In the genomic region with DNA sequence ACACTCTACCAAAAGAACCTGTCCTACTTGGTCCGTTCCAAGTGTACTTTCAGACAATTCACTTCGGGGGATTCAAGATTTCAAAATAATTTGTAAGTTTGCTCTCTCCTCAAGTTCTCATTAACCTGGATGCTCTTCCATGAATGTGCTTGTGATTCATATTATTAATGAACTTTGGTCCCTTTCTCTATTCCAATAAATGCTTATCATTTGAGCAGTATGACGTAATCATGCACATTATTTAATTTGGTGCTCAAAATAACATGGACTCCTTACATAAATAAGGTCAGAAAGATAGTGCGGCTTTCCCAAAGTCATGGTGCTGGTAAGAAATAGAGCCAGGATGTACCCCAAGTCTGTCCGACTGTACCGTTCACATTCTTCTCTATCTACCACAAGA, we compare ENCODE assay signal across 2 cellular contexts.
TF ChIP-seq lines count a peak whose summit lies in the region.

No MANE protein-coding gene starts in this region.

TF ChIP-seq in HEK293, 187 proteins besides CTCF, POLR2A, EP300 and RAD21:
- TF ChIP-seq ATF2 (tag by site-specific recombination; IDR thresholded peaks at IDR 0.05; ENCODE audit: low read depth) (peak; percentile 33; the same call in 1 of the 2 replicates), ZNF600 (tag by site-specific recombination; IDR thresholded peaks at IDR 0.05) (no peak)

TF ChIP-seq in K562, 482 proteins besides CTCF, POLR2A, EP300 and RAD21:
- peak; percentile 53; the same call in 1 of the 2 replicates for TF ChIP-seq ATF3 (IDR thresholded peaks at IDR 0.05)
- no peak for TF ChIP-seq ATF3 (CRISPR knock-in tag; conservative IDR thresholded peaks at IDR 0.05)
- TF ChIP-seq, protein P1, sequence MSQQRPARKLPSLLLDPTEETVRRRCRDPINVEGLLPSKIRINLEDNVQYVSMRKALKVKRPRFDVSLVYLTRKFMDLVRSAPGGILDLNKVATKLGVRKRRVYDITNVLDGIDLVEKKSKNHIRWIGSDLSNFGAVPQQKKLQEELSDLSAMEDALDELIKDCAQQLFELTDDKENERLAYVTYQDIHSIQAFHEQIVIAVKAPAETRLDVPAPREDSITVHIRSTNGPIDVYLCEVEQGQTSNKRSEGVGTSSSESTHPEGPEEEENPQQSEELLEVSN (IDR thresholded peaks at IDR 0.05; ENCODE audit: borderline replicate concordance in 1 of 2, extremely low read depth in 1 of 2, insufficient read depth in 1 of 2, insufficient read length in 1 of 2, low read depth in 1 of 2, low read length in 1 of 2, poor library complexity in 1 of 2, severe bottlenecking in 1 of 2), result no peak
- no peak for TF ChIP-seq CEBPG (CRISPR knock-in tag; IDR thresholded peaks at IDR 0.05)
- TF ChIP-seq CEBPG (tag; conservative IDR thresholded peaks at IDR 0.05 in 1 of 2, IDR thresholded peaks at IDR 0.05 in 1 of 2), result peak in 1 of 2 experiments; percentile 56; a peak in 1 of 4 replicates
TF ChIP-seq in K562: peak in this region for 2.
